ENCODE assay signal across 8 cellular contexts in genomic region chr7:33109758-33110238, GRCh38. TPM values are rescaled to one million over a fixed set of nuclear protein-coding genes. Genes with fewer than 3 reads are reported as not detected.
DNase-seq lines count a peak whose midpoint lies in the region; ATAC-seq and TF ChIP-seq lines count a peak whose summit lies in the region.

No MANE protein-coding gene starts in this region.

- in situ Hi-C loops in KBM-7 (cut with MboI; ENCODE audit: low pct_unique_long_range_greater_than_20kb, low sequenced_read_pairs), result no loop called here

- POLR2A ChIA-PET in CD8-positive, alpha-beta T cell (lab: Charles Lee), result interaction anchor here (0.6 to 3.0 kb wide), 3 partner anchors 10 to 218 kb away, joined by 3 to 13 read pairs (median 8); partner anchors contain the start of genes KBTBD2 and NT5C3A
- POLR2A ChIA-PET in activated CD8-positive, alpha-beta T cell treated with anti-CD3 and anti-CD28 coated beads for 36 hours (lab: Charles Lee), result no interaction called here

- TF ChIP-seq CTCF in CD8-positive, alpha-beta T cell (IDR thresholded peaks at IDR 0.05), result no peak
- no peak for TF ChIP-seq CTCF in activated CD8-positive, alpha-beta T cell treated with anti-CD3 and anti-CD28 coated beads for 36 hours (IDR thresholded peaks at IDR 0.05)

- H3K36me3 ChIP-seq in CD8-positive, alpha-beta T cell (ENCODE audit: insufficient read depth, low read length), result no peaks in the 10 kb centered on the region
- no peaks in the 10 kb centered on the region for H3K36me3 ChIP-seq in iPS-18a (ENCODE audit: control insufficient read depth, low read depth, low read length)

- no peaks in the 10 kb centered on the region for H3K9me3 Mint-ChIP-seq in CD8-positive, alpha-beta T cell
- H3K9me3 Mint-ChIP-seq in activated CD8-positive, alpha-beta T cell treated with anti-CD3 and anti-CD28 coated beads for 36 hours, result no peaks in the 10 kb centered on the region
- H3K9me3 Mint-ChIP-seq in stimulated activated naive CD8-positive, alpha-beta T cell treated with anti-CD3 and anti-CD28 coated beads, Interleukin-15, amount 100 ng/mL, for 72 hours, result no peaks in the 10 kb centered on the region

- intact Hi-C loops in CD8-positive, alpha-beta T cell (cut with DNase I, micrococcal nuclease), result loop anchor here (1.0 to 10.0 kb wide), 14 partner anchors 20 to 619 kb away; partner anchors contain the start of genes BBS9 (in 2 of the 2), AVL9 (in 1 of the 2), KBTBD2 (in 1 of the 2) and LSM5 (in 1 of the 2)
- intact Hi-C loops in activated CD8-positive, alpha-beta T cell treated with anti-CD3 and anti-CD28 coated beads for 36 hours (cut with micrococcal nuclease), result loop anchor here (5.0 kb wide), 3 partner anchors 47 to 262 kb away; partner anchors contain the start of gene NT5C3A

- CTCF ChIA-PET in CD8-positive, alpha-beta T cell (lab: Charles Lee), result interaction anchor here (0.6 to 5.2 kb wide), 16 partner anchors 10 to 1925 kb away, joined by 3 to 44 read pairs (median 6); partner anchors contain the start of genes BBS9, FKBP9 and NT5C3A
- CTCF ChIA-PET in activated CD8-positive, alpha-beta T cell treated with anti-CD3 and anti-CD28 coated beads for 36 hours (lab: Charles Lee), result interaction anchor here (0.5 to 6.6 kb wide), 16 partner anchors 8 to 311 kb away, joined by 3 to 75 read pairs (median 7); partner anchors contain the start of genes BBS9 and NT5C3A

- H3K27me3 Mint-ChIP-seq in CD8-positive, alpha-beta T cell (ENCODE audit: low read depth), result peaks cover 16% of the 10 kb centered on the region
- peaks cover 10% of the 10 kb centered on the region for H3K27me3 Mint-ChIP-seq in activated CD8-positive, alpha-beta T cell treated with anti-CD3 and anti-CD28 coated beads for 36 hours
- H3K27me3 Mint-ChIP-seq in stimulated activated naive CD8-positive, alpha-beta T cell treated with anti-CD3 and anti-CD28 coated beads, Interleukin-15, amount 100 ng/mL, for 72 hours, result peaks cover 27% of the 10 kb centered on the region

- H3K27ac Mint-ChIP-seq in CD8-positive, alpha-beta T cell, result peak overlapping the region; percentile 43
- H3K27ac Mint-ChIP-seq in activated CD8-positive, alpha-beta T cell treated with anti-CD3 and anti-CD28 coated beads for 36 hours, result no peak overlapping the region
- no peak overlapping the region for H3K27ac Mint-ChIP-seq in stimulated activated naive CD8-positive, alpha-beta T cell treated with anti-CD3 and anti-CD28 coated beads, Interleukin-15, amount 100 ng/mL, for 72 hours

- no peaks in the 10 kb centered on the region for H3K27me3 ChIP-seq in CD8-positive, alpha-beta T cell (ENCODE audit: insufficient read depth, low read length)
- peaks cover 20% of the 10 kb centered on the region for H3K27me3 ChIP-seq in iPS-18a (ENCODE audit: control insufficient read depth, insufficient read depth, low read length)

- peak overlapping the region; percentile 58 for H3K4me3 ChIP-seq in CD8-positive, alpha-beta T cell (ENCODE audit: low read depth, low read length)
- peak overlapping the region; percentile 52 for H3K4me3 ChIP-seq in Jurkat, Clone E6-1 (ENCODE audit: low read length)
- H3K4me3 ChIP-seq in iPS-18a (ENCODE audit: low read length), result peak overlapping the region; percentile 61

- H3K9me3 ChIP-seq in CD8-positive, alpha-beta T cell (ENCODE audit: low read length), result no peaks in the 10 kb centered on the region
- no peaks in the 10 kb centered on the region for H3K9me3 ChIP-seq in iPS-18a (ENCODE audit: control insufficient read depth, low read depth, low read length)

- H3K36me3 Mint-ChIP-seq in CD8-positive, alpha-beta T cell, result peaks cover 1% of the 10 kb centered on the region
- H3K36me3 Mint-ChIP-seq in activated CD8-positive, alpha-beta T cell treated with anti-CD3 and anti-CD28 coated beads for 36 hours (ENCODE audit: low read depth), result no peaks in the 10 kb centered on the region

- H3K4me1 Mint-ChIP-seq in CD8-positive, alpha-beta T cell (ENCODE audit: low read depth), result peaks cover 36% of the 10 kb centered on the region
- H3K4me1 Mint-ChIP-seq in activated CD8-positive, alpha-beta T cell treated with anti-CD3 and anti-CD28 coated beads for 36 hours (ENCODE audit: low read depth), result peaks cover 29% of the 10 kb centered on the region
- H3K4me1 Mint-ChIP-seq in stimulated activated naive CD8-positive, alpha-beta T cell treated with anti-CD3 and anti-CD28 coated beads, Interleukin-15, amount 100 ng/mL, for 72 hours, result peaks cover 39% of the 10 kb centered on the region

- no peak overlapping the region for H3K9ac ChIP-seq in iPS-18a (ENCODE audit: low read length)

- no peak for DNase-seq in CD8-positive, alpha-beta T cell
- DNase-seq in Jurkat, Clone E6-1 (ENCODE audit: low read depth, low spot score), result no peak
- peak; percentile 12 for DNase-seq in activated CD8-positive, alpha-beta T cell treated with anti-CD3 and anti-CD28 coated beads for 36 hours
- no peak for DNase-seq in stimulated activated naive CD8-positive, alpha-beta T cell treated with anti-CD3 and anti-CD28 coated beads, Interleukin-15, amount 100 ng/mL, for 72 hours
- DNase-seq in KBM-7, result no peak

- ATAC-seq in CD8-positive, alpha-beta T cell, result no peak
- no peak for ATAC-seq in activated CD8-positive, alpha-beta T cell treated with anti-CD3 and anti-CD28 coated beads for 36 hours
- ATAC-seq in stimulated activated naive CD8-positive, alpha-beta T cell treated with anti-CD3 and anti-CD28 coated beads, Interleukin-15, amount 100 ng/mL, for 72 hours, result no peak
- ATAC-seq in HG02571 (IDR thresholded peaks at IDR 0.05; ENCODE audit: unreplicated experiment) (no peak), GM21381 (IDR thresholded peaks at IDR 0.05; ENCODE audit: unreplicated experiment) (no peak)

- peak overlapping the region; percentile 77 for H3K4me3 Mint-ChIP-seq in CD8-positive, alpha-beta T cell
- peak overlapping the region; percentile 70 for H3K4me3 Mint-ChIP-seq in activated CD8-positive, alpha-beta T cell treated with anti-CD3 and anti-CD28 coated beads for 36 hours
- H3K4me3 Mint-ChIP-seq in stimulated activated naive CD8-positive, alpha-beta T cell treated with anti-CD3 and anti-CD28 coated beads, Interleukin-15, amount 100 ng/mL, for 72 hours, result peak overlapping the region; percentile 68 to 75

- H3K4me1 ChIP-seq in CD8-positive, alpha-beta T cell (ENCODE audit: insufficient read depth, low read length), result peaks cover 24% of the 10 kb centered on the region
- peaks cover 13% of the 10 kb centered on the region for H3K4me1 ChIP-seq in iPS-18a (ENCODE audit: control insufficient read depth, low read depth, low read length)

- H3K27ac ChIP-seq in CD8-positive, alpha-beta T cell (ENCODE audit: low read depth, low read length), result no peak overlapping the region
- H3K27ac ChIP-seq in iPS-18a (ENCODE audit: low read length), result no peak overlapping the region

RNA-seq across cellular contexts. Expression of gene RP9, which starts 0.6 kb away (rescaled TPM):
- total RNA-seq in CD8-positive, alpha-beta T cell, result 10 to 100 TPM; 20.2 to 21.8 TPM
- polyA plus RNA-seq in Jurkat, Clone E6-1 (2012; ENCODE audit: insufficient read depth, insufficient read length), result 30.7 TPM
- 10 to 100 TPM; 14.2 to 15.4 TPM for total RNA-seq in activated CD8-positive, alpha-beta T cell treated with anti-CD3 and anti-CD28 coated beads for 36 hours

RNA-seq across cellular contexts. Expression of gene BBS9, which starts 19.6 kb away (rescaled TPM):
- total RNA-seq in CD8-positive, alpha-beta T cell, result 10 to 100 TPM; 15.7 to 16.7 TPM
- polyA plus RNA-seq in Jurkat, Clone E6-1 (2012; ENCODE audit: insufficient read depth, insufficient read length), result 12.2 TPM
- total RNA-seq in activated CD8-positive, alpha-beta T cell treated with anti-CD3 and anti-CD28 coated beads for 36 hours, result 1 to 10 TPM; 6.0 to 7.7 TPM

RNA-seq across cellular contexts. Expression of gene NT5C3A, which starts 47.2 kb away (rescaled TPM):
- 10 to 100 TPM; 36.1 to 39.6 TPM for total RNA-seq in CD8-positive, alpha-beta T cell
- 20.4 TPM for polyA plus RNA-seq in Jurkat, Clone E6-1 (2012; ENCODE audit: insufficient read depth, insufficient read length)
- 10 to 100 TPM; 34.2 to 37.7 TPM for total RNA-seq in activated CD8-positive, alpha-beta T cell treated with anti-CD3 and anti-CD28 coated beads for 36 hours
